In the genomic region with DNA sequence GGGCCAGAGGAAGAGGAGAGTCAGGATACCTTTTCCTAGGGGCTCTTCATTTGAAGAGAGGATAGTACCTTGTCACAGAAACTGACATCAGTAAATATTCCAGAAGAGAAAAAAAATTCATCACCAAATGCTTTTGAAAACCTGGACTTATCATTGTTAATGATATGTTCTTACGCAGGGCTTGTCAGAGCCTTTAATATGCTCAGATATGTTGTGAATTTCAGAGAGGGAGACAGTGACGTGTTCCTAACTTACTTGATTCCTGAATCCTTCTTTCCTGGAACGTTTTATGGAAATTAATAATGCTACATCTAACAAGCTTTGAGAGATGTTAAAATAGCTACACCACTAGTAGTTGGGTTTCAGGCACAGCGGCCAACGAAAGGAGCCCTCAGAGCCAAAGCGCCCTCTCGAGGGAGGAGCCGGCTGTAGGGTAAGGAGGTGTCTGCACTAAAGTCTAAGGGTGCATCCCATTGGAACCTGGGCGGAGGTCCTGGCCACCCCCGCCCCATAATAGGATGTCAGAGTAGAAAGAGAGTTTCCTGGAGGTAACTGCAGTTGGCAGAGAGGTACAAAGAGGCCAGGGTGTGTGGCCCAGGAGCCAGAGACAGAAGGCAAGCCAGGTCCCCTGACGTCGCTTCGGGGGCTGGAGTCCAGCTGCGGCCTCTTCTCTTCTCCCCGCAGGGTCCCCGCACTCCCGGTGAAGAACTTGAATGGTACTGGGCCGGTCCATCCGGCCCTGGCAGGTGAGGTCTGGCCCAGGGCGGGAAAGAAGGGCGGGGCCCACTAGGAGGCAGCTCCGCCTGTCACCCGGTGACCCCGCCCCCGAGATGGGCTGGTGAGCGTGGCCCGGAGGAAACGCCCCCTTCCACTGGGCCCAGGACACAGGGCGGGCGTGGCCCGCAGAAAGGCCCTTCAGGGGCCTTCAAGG, we compare ENCODE assay signal across 1 cellular context.
TF ChIP-seq lines count a peak whose summit lies in the region.

No MANE protein-coding gene starts in this region.

TF ChIP-seq in GM12878, 131 proteins besides CTCF, POLR2A, EP300 and RAD21:
- TF ChIP-seq, protein P1, sequence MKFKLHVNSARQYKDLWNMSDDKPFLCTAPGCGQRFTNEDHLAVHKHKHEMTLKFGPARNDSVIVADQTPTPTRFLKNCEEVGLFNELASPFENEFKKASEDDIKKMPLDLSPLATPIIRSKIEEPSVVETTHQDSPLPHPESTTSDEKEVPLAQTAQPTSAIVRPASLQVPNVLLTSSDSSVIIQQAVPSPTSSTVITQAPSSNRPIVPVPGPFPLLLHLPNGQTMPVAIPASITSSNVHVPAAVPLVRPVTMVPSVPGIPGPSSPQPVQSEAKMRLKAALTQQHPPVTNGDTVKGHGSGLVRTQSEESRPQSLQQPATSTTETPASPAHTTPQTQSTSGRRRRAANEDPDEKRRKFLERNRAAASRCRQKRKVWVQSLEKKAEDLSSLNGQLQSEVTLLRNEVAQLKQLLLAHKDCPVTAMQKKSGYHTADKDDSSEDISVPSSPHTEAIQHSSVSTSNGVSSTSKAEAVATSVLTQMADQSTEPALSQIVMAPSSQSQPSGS (IDR thresholded peaks at IDR 0.05; ENCODE audit: low read length), result no peak
- TF ChIP-seq SMC3 (IDR thresholded peaks at IDR 0.05; ENCODE audit: borderline replicate concordance, low read length) (peak; percentile 51; the same call in 1 of the 2 replicates), MEF2A (IDR thresholded peaks at IDR 0.05; ENCODE audit: insufficient read depth, low read depth, low read length) (0 out of 2 replicates have a peak, but pooled peaks have one; percentile 27)
TF ChIP-seq in GM12878: peak in this region for 2.
